In the genomic region with DNA sequence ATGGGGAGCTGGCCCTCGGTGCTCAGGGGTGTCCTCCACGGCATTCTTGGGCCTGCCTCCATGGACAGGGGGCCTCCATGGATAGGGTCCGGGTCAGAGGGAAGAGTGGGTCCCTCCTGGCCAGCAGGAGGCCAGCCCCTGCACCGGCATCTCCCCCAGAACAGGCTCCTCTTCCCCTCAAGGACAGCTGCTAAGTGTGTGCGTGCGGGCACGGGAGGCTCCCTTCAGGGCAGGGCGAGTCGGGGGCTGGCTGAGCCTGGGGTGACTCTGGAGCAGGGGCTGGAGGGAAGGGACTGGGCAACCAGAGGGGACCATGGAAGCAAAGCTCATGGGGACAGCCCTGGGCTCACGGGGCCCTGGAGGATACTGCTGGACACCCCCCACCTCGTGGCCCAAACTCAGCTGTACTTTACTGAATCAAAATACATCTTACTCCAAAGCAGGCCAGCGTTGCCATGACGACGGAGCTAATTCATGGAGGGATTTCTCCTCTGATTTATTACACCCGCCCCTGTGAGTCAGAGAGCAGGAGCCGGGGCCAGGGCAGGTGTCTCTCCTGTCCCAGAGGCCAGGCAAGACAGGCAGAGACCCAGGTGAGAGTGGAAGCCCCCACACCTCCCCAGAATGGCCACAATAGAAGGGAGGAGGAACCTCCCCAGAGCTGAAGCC, we compare ENCODE assay signal across 12 cellular contexts. TPM values are rescaled to one million over a fixed set of nuclear protein-coding genes. Genes with fewer than 3 reads are reported as not detected.
A peak's percentile ranks its signal among the peaks of the same experiment; 100 is the strongest.
DNase-seq lines count a peak whose midpoint lies in the region; TF ChIP-seq lines count a peak whose summit lies in the region.
"Had no signal": no experiment of that assay in that cellular context is flagged by ENCODE, and none has a peak within 500 bp of the region (broad histone marks: within the 10 kb centered on the region; RNA-seq: fewer than 3 reads in every experiment).

No MANE protein-coding gene starts in this region.

- TF ChIP-seq CTCF in fibroblast of pulmonary artery (IDR thresholded peaks at IDR 0.05; ENCODE audit: low read length, missing control alignments): no peak

- no peak overlapping the region for H3K4me3 ChIP-seq in fibroblast of pulmonary artery (replicated peaks; ENCODE audit: low read depth, low read length)
- H3K4me3 ChIP-seq: ovary, upper lobe of left lung had no signal

- DNase-seq in A172 (ENCODE audit: low spot score) (peak; percentile 83), Caki2 (ENCODE audit: low read depth) (peak; percentile 55), RKO (ENCODE audit: low spot score) (peak; percentile 57), fibroblast of pulmonary artery (ENCODE audit: low read depth) (peak; percentile 30), NCI-H510A (lab: John Stamatoyannopoulos, UW) (no peak), NCI-H128 (lab: John Stamatoyannopoulos, UW; ENCODE audit: unreplicated experiment) (no peak), NCI-H1694 (lab: John Stamatoyannopoulos, UW) (no peak)
- no peak for DNase-seq in activated CD4-positive, CD25-positive, alpha-beta regulatory T cell (lab: John Stamatoyannopoulos, UW)
- DNase-seq: activated gamma-delta T cell, kidney, ovary had no signal

- in situ Hi-C loops in Caki2 (cut with HindIII; ENCODE audit: low pct_unique_long_range_greater_than_20kb, low sequenced_read_pairs): no loop called here

RNA-seq across cellular contexts. Expression of a gene that starts 2.1 kb away (rescaled TPM):
- 0.46 and 1.5 TPM in 2 replicates for total RNA-seq in A172 (2014; rRNA removed; shearing (Covaris generic))
- 0.03 TPM in 1 of 2 replicates, not detected in the other for total RNA-seq in Caki2 (2014; rRNA removed; shearing (Covaris generic); ENCODE audit: low replicate concordance)

RNA-seq across cellular contexts. Expression of a gene that starts 11.0 kb away (rescaled TPM):
- 43.2 and 64.5 TPM in 2 replicates for total RNA-seq in A172 (2014; rRNA removed; shearing (Covaris generic))
- 81.6 and 90.5 TPM in 2 replicates for total RNA-seq in Caki2 (2014; rRNA removed; shearing (Covaris generic); ENCODE audit: low replicate concordance)

RNA-seq across cellular contexts. Expression of a gene that starts 16.4 kb away (rescaled TPM):
- 7.0 and 7.5 TPM in 2 replicates for total RNA-seq in A172 (2014; rRNA removed; shearing (Covaris generic))
- 0.12 and 1.1 TPM in 2 replicates for total RNA-seq in Caki2 (2014; rRNA removed; shearing (Covaris generic); ENCODE audit: low replicate concordance)

RNA-seq across cellular contexts. Expression of a gene that starts 20.3 kb away (rescaled TPM):
- 35.4 and 43.4 TPM in 2 replicates for total RNA-seq in A172 (2014; rRNA removed; shearing (Covaris generic))
- 59.6 and 78.5 TPM in 2 replicates for total RNA-seq in Caki2 (2014; rRNA removed; shearing (Covaris generic); ENCODE audit: low replicate concordance)

RNA-seq across cellular contexts. Expression of a gene that starts 29.1 kb away (rescaled TPM):
- total RNA-seq in A172 (2014; rRNA removed; shearing (Covaris generic)): 27.0 and 29.9 TPM in 2 replicates
- total RNA-seq in Caki2 (2014; rRNA removed; shearing (Covaris generic); ENCODE audit: low replicate concordance): 45.6 and 67.7 TPM in 2 replicates

Comparison
In these comparisons a context has a peak if more than half of its experiments do, and no peak if none do; other contexts are left out.
1. DNase-seq: peak in A172 (single experiment), Caki2 (single experiment), RKO (single experiment) and fibroblast of pulmonary artery (single experiment); none in NCI-H510A (single experiment), activated CD4-positive, CD25-positive, alpha-beta regulatory T cell (0 of 4), NCI-H128 (single experiment) and NCI-H1694 (single experiment).